Comparison of ENCODE assay signal across 7 cellular contexts in the genomic region with DNA sequence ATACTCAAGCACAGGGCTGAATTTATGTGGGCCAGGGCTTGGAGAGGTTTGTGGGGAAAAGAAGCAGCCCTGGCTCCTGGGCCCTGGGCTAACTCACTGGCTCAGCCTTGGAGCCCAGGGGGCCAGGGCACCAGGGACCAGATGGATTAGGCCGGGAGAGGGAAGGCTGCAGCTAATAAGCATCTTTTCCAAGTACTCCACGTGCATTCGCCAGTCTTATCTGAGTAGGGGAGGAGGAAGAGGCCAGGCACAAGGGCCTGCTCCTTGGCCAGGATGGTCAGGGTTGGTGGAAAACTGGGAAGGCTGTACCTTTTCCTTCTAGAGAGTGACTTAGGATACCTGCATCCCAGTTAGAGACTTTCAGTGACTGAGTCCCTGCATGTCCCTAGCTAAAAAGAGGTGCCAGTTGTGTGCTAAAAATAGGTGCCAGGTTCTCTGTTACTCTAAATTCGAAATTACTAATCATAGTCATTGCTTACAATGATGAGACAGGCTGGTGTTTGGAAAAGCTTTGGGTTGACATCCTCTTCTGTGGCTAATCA. TPM values are rescaled to one million over a fixed set of nuclear protein-coding genes. Genes with fewer than 3 reads are reported as not detected.
DNase-seq lines count a peak whose midpoint lies in the region; ATAC-seq and TF ChIP-seq lines count a peak whose summit lies in the region.

No MANE protein-coding gene starts in this region.

- H3K4me2 ChIP-seq in SU-DHL-6 (ENCODE audit: low read depth, low read length, poor library complexity, severe bottlenecking) = peak overlapping the region; percentile 94

- ATAC-seq in GM18873 (IDR thresholded peaks at IDR 0.05; ENCODE audit: low FRiP score, unreplicated experiment) (no peak), GM18520 (IDR thresholded peaks at IDR 0.05; ENCODE audit: unreplicated experiment) (no peak)

- H3F3A ChIP-seq in SU-DHL-6 (ENCODE audit: insufficient read depth) = peaks cover 9% of the 10 kb centered on the region

- H3K27ac ChIP-seq in SU-DHL-6 (ENCODE audit: low read depth, low read length) = no peak overlapping the region
- H3K27ac ChIP-seq in skeletal muscle tissue (ENCODE audit: low read depth, low read length) = peak overlapping the region; percentile 74

- H3K9ac ChIP-seq in SU-DHL-6 (ENCODE audit: low read length) (peak overlapping the region; percentile 82), skeletal muscle tissue (ENCODE audit: low read depth in 1 of 3, low read length in 3 of 3) (peak overlapping the region; percentile 88 to 96 (median 94))

- H3K4me3 ChIP-seq in HAP-1 (peak overlapping the region; percentile 89), SU-DHL-6 (ENCODE audit: insufficient read depth, low read length, poor library complexity, severe bottlenecking) (peak overlapping the region; percentile 97), foreskin fibroblast (ENCODE audit: low read depth in 1 of 2, low read length in 2 of 2) (peak overlapping the region; percentile 79 to 81), skeletal muscle tissue (ENCODE audit: low read length in 3 of 3) (peak overlapping the region; percentile 91 to 96 (median 93))

- peaks cover 87% of the 10 kb centered on the region for H3K79me2 ChIP-seq in SU-DHL-6 (ENCODE audit: insufficient read depth, low read length)

- H4K20me1 ChIP-seq in SU-DHL-6 (ENCODE audit: low read depth, low read length) = no peaks in the 10 kb centered on the region

- H2AFZ ChIP-seq in SU-DHL-6 (ENCODE audit: low read depth, low read length, severe bottlenecking) = no peak overlapping the region

- H3K27me3 ChIP-seq in HAP-1 (ENCODE audit: low read depth) = no peaks in the 10 kb centered on the region
- H3K27me3 ChIP-seq in SU-DHL-6 (ENCODE audit: low read length) = no peaks in the 10 kb centered on the region
- no peaks in the 10 kb centered on the region for H3K27me3 ChIP-seq in skeletal muscle tissue (ENCODE audit: control insufficient read depth in 3 of 3, insufficient read depth in 3 of 3, low read length in 3 of 3)

- TF ChIP-seq CTCF in SU-DHL-6 (IDR thresholded peaks at IDR 0.05; ENCODE audit: insufficient read depth, low read length, poor library complexity, severe bottlenecking) = no peak
- no peak for TF ChIP-seq CTCF in foreskin fibroblast (IDR thresholded peaks at IDR 0.05; ENCODE audit: low read depth, low read length)

- H3K9me3 ChIP-seq in HAP-1 = no peaks in the 10 kb centered on the region
- no peaks in the 10 kb centered on the region for H3K9me3 ChIP-seq in SU-DHL-6 (ENCODE audit: insufficient read depth, low read length)
- H3K9me3 ChIP-seq in skeletal muscle tissue (ENCODE audit: control insufficient read depth in 3 of 3, low read length in 3 of 3) = no peaks in the 10 kb centered on the region

- H3K9me2 ChIP-seq in SU-DHL-6 (replicated peaks; ENCODE audit: insufficient read depth, low read length) = no peaks in the 10 kb centered on the region

- DNase-seq in HAP-1 (ENCODE audit: low spot score in 2 of 2) = no peak
- no peak for DNase-seq in foreskin fibroblast
- no peak for DNase-seq in activated gamma-delta T cell (lab: John Stamatoyannopoulos, UW)

- peaks cover 35% of the 10 kb centered on the region for H3K4me1 ChIP-seq in HAP-1
- H3K4me1 ChIP-seq in skeletal muscle tissue (ENCODE audit: control insufficient read depth in 3 of 3, insufficient read depth in 3 of 3, low read length in 3 of 3) = peaks cover 60 to 66% (median 62%) of the 10 kb centered on the region in 3 donors

- peaks cover 18% of the 10 kb centered on the region for H3K36me3 ChIP-seq in HAP-1 (replicated peaks)
- 0 out of 2 replicates have a peak, but pooled peaks cover 3% of the 10 kb centered on the region for H3K36me3 ChIP-seq in SU-DHL-6 (ENCODE audit: low read length)
- no peaks in the 10 kb centered on the region for H3K36me3 ChIP-seq in skeletal muscle tissue (ENCODE audit: control insufficient read depth in 3 of 3, insufficient read depth in 3 of 3, low read length in 3 of 3)

- in situ Hi-C loops in HAP-1 (cut with MboI; ENCODE audit: low sequenced_read_pairs) = no loop called here

RNA-seq across cellular contexts. Expression of a gene that starts 1.3 kb away (rescaled TPM):
- 74.1 TPM for total RNA-seq in skeletal muscle tissue

RNA-seq across cellular contexts. Expression of a gene that starts 19.7 kb away (rescaled TPM):
- 21.4 TPM for total RNA-seq in skeletal muscle tissue
